In genomic region chr2:75522543-75523312, GRCh38 we compare ENCODE assay signal across 1 cellular context.
TF ChIP-seq lines count a peak whose summit lies in the region.

No MANE protein-coding gene starts in this region.

TF ChIP-seq in HepG2, 621 proteins besides CTCF, POLR2A, EP300 and RAD21 (continued from another document and continues in another):
- TF ChIP-seq ZBTB40 (IDR thresholded peaks at IDR 0.05) = no peak
- peak; percentile 77; the same call in 1 of the 2 replicates for TF ChIP-seq ZBTB40 (CRISPR knock-in tag; IDR thresholded peaks at IDR 0.05)
- TF ChIP-seq CERS6 (CRISPR knock-in tag; IDR thresholded peaks at IDR 0.05) = no peak
- no peak for TF ChIP-seq ZNF562 (CRISPR knock-in tag; IDR thresholded peaks at IDR 0.05; ENCODE audit: borderline replicate concordance)
- no peak for TF ChIP-seq ZNF800 (CRISPR knock-in tag; IDR thresholded peaks at IDR 0.05)
- TF ChIP-seq TGIF2 (CRISPR knock-in tag; IDR thresholded peaks at IDR 0.05) = peak; percentile 61
- TF ChIP-seq SNAPC4 (CRISPR knock-in tag; IDR thresholded peaks at IDR 0.05) = peak; percentile 77; the same call in 1 of the 2 replicates
- no peak for TF ChIP-seq DDIT3 (CRISPR knock-in tag; IDR thresholded peaks at IDR 0.05)
- no peak for TF ChIP-seq GPBP1L1 (CRISPR knock-in tag; IDR thresholded peaks at IDR 0.05)
- TF ChIP-seq ZNF556 (CRISPR knock-in tag; IDR thresholded peaks at IDR 0.05; ENCODE audit: borderline replicate concordance) = peak; percentile 46; the same call in 1 of the 2 replicates
- peak; percentile 89; the same call in 1 of the 2 replicates for TF ChIP-seq SNAPC2 (CRISPR knock-in tag; IDR thresholded peaks at IDR 0.05)
- peak; percentile 99 for TF ChIP-seq ETV5 (CRISPR knock-in tag; IDR thresholded peaks at IDR 0.05; ENCODE audit: borderline replicate concordance)
- TF ChIP-seq REL (CRISPR knock-in tag; conservative IDR thresholded peaks at IDR 0.05) = peak; percentile 50; the same call in 1 of the 2 replicates
- TF ChIP-seq PCBP1 (IDR thresholded peaks at IDR 0.05; ENCODE audit: borderline replicate concordance, low read depth, low read length) = no peak
- no peak for TF ChIP-seq TERF1 (CRISPR knock-in tag; IDR thresholded peaks at IDR 0.05)
- peak; percentile 99 for TF ChIP-seq SALL1 (CRISPR knock-in tag; IDR thresholded peaks at IDR 0.05)
- TF ChIP-seq SMARCC2 (IDR thresholded peaks at IDR 0.05) = no peak
- TF ChIP-seq TARDBP (CRISPR knock-in tag; IDR thresholded peaks at IDR 0.05) = peak; percentile 97
- TF ChIP-seq ZHX1 (CRISPR knock-in tag; IDR thresholded peaks at IDR 0.05; ENCODE audit: low read depth) = peak; percentile 48; the same call in 1 of the 2 replicates
- TF ChIP-seq NFATC3 (CRISPR knock-in tag; IDR thresholded peaks at IDR 0.05) = peak; percentile 91; the same call in 1 of the 2 replicates
- TF ChIP-seq EED (CRISPR knock-in tag; IDR thresholded peaks at IDR 0.05) = no peak
- peak; percentile 99 for TF ChIP-seq ZNF710 (CRISPR knock-in tag; IDR thresholded peaks at IDR 0.05; ENCODE audit: borderline replicate concordance)
- peak; percentile 92 for TF ChIP-seq CEBPG (CRISPR knock-in tag; IDR thresholded peaks at IDR 0.05)
- TF ChIP-seq ZNF552 (CRISPR knock-in tag; IDR thresholded peaks at IDR 0.05; ENCODE audit: borderline replicate concordance) = no peak
- TF ChIP-seq PHF21A (CRISPR knock-in tag; IDR thresholded peaks at IDR 0.05) = peak; percentile 98
- peak; percentile 98 for TF ChIP-seq BCL6 (CRISPR knock-in tag; IDR thresholded peaks at IDR 0.05)
- TF ChIP-seq ZNF160 (CRISPR knock-in tag; IDR thresholded peaks at IDR 0.05) = no peak
